ENCODE assay signal across 10 cellular contexts in the genomic region with DNA sequence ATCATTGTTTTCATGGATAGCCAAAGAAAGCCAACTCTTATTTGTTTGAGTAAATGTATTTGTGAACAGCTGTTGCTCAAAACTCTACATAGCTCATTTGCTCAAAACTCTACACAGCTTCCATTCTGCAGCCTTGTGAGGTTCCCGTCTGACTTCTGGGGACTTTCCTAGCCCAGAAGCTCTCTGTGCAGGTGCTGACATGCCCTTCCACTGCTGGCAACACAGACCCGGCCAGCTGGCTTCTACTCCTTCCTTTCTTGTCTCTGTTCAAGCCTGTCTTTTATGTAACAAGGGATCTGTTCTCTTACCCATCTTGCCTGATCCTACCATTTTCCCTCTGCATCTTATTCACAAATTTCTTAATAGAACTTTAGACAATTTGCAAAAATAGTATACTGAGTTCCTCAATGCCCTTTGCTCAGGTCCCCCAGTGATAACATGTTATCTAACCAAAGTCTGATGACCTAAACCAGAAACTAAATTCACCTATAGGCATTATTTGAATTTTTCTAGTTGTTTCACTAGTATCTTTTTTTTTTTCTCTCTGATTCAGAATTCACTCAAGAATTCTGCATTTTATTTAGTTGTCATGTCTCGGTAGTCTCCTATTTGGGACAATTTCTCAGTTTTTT.
A peak's percentile ranks its signal among the peaks of the same experiment; 100 is the strongest.
DNase-seq lines count a peak whose midpoint lies in the region; ATAC-seq, FAIRE-seq and TF ChIP-seq lines count a peak whose summit lies in the region.
"Had no signal": no experiment of that assay in that cellular context is flagged by ENCODE, and none has a peak within 500 bp of the region (broad histone marks: within the 10 kb centered on the region; RNA-seq: fewer than 3 reads in every experiment).

No MANE protein-coding gene starts in this region.

- no peaks in the 10 kb centered on the region for H3K4me1 ChIP-seq in mesendoderm (ENCODE audit: control insufficient read depth, low read depth, low read length)
- no peaks in the 10 kb centered on the region for H3K4me1 ChIP-seq in PC-9 (replicated peaks; ENCODE audit: insufficient read depth)

- no peak overlapping the region for H2BK5ac ChIP-seq in mesendoderm (ENCODE audit: low read length)

- H3K4me3 ChIP-seq in H7 (ENCODE audit: insufficient read depth, low read depth, low read length) (no peak overlapping the region), mesendoderm (ENCODE audit: low read length) (no peak overlapping the region), PC-9 (no peak overlapping the region), MG63 (no peak overlapping the region)

- H3K18ac ChIP-seq in mesendoderm (ENCODE audit: low read length): no peak overlapping the region

- H3K56ac ChIP-seq in mesendoderm (ENCODE audit: low read length): no peak overlapping the region

- CTCF ChIA-PET in PC-9 (lab: Charles Lee): no interaction called here

- no peaks in the 10 kb centered on the region for H3K9me2 ChIP-seq in PC-9 (ENCODE audit: insufficient read depth)

- POLR2A ChIA-PET in PC-9 (lab: Charles Lee; ENCODE audit: unreplicated experiment): no interaction called here

- FAIRE-seq in H54 (lab: Jason Lieb, UNC): no peak

- H3F3A ChIP-seq in PC-9 (ENCODE audit: insufficient read depth, low read depth): no peaks in the 10 kb centered on the region

- WGBS in mesendoderm (ENCODE audit: extremely low coverage, insufficient coverage, low lambda C conversion rate): no CpG with 5 or more reads among the region's 3 CpGs

- no peak for TF ChIP-seq CTCF in PC-9 (conservative IDR thresholded peaks at IDR 0.05)

- H3K27ac ChIP-seq in mesendoderm (ENCODE audit: low read depth, low read length): no peak overlapping the region
- H3K27ac ChIP-seq in PC-9: no peak overlapping the region

- H4K5ac ChIP-seq in mesendoderm (ENCODE audit: low read length): no peak overlapping the region

- H2AFZ ChIP-seq in PC-9: no peak overlapping the region

- TF ChIP-seq POLR2A in H54 (IDR thresholded peaks at IDR 0.05; ENCODE audit: low read depth, low read length): no peak

- no peak overlapping the region for H3K4ac ChIP-seq in mesendoderm (ENCODE audit: low read depth, low read length)

- no TSS peak for BruUV-seq in PC-9 (replicated peaks; lab: Mats Ljungman, UMichigan)

- H2BK120ac ChIP-seq in mesendoderm (ENCODE audit: low read depth, low read length): no peak overlapping the region

- H2AK5ac ChIP-seq in mesendoderm (ENCODE audit: low read length): no peak overlapping the region

- 0 out of 2 replicates have a peak, but pooled peaks cover 4% of the 10 kb centered on the region for H4K20me1 ChIP-seq in PC-9 (ENCODE audit: insufficient read depth)

- no peaks in the 10 kb centered on the region for H3K79me1 ChIP-seq in mesendoderm (ENCODE audit: low read length)

- H3K4me2 ChIP-seq in mesendoderm (ENCODE audit: low read length): no peak overlapping the region
- no peak overlapping the region for H3K4me2 ChIP-seq in PC-9

- H3K23ac ChIP-seq in mesendoderm (ENCODE audit: low read length): no peak overlapping the region

- intact Hi-C loops in PC-9 (cut with micrococcal nuclease; ENCODE audit: unreplicated experiment): no loop called here

- H3K27me3 ChIP-seq in H7 (ENCODE audit: control insufficient read depth, insufficient read depth, low read length) (no peaks in the 10 kb centered on the region), mesendoderm (ENCODE audit: insufficient read depth, low read length, poor library complexity) (no peaks in the 10 kb centered on the region), PC-9 (ENCODE audit: insufficient read depth, low read depth) (no peaks in the 10 kb centered on the region), MG63 (no peaks in the 10 kb centered on the region)

- H3K79me2 ChIP-seq in mesendoderm (ENCODE audit: control insufficient read depth, insufficient read depth, low read length) (no peaks in the 10 kb centered on the region), PC-9 (ENCODE audit: low read depth) (no peaks in the 10 kb centered on the region)

- H3K36me3 ChIP-seq in H7 (replicated peaks; ENCODE audit: control insufficient read depth, insufficient read depth, low read length) (no peaks in the 10 kb centered on the region), mesendoderm (ENCODE audit: control insufficient read depth, insufficient read depth, low read length) (no peaks in the 10 kb centered on the region), PC-9 (ENCODE audit: low read depth) (no peaks in the 10 kb centered on the region), MG63 (no peaks in the 10 kb centered on the region)

- peak overlapping the region; percentile 92 for H2BK15ac ChIP-seq in mesendoderm (replicated peaks; ENCODE audit: low read depth)

- DNase-seq in H7 (peak; percentile 4), mesendoderm (no peak), H54 (ENCODE audit: insufficient read length, low spot score) (no peak), PC-9 (no peak), MG63 (no peak)
- no peak for DNase-seq in activated CD4-positive, CD25-positive, alpha-beta regulatory T cell (lab: John Stamatoyannopoulos, UW)
- DNase-seq: NCI-H82, right cardiac atrium had no signal

- ATAC-seq in GM18870 (IDR thresholded peaks at IDR 0.05; ENCODE audit: unreplicated experiment) (peak; percentile 94), HG03457 (IDR thresholded peaks at IDR 0.05; ENCODE audit: unreplicated experiment) (peak; percentile 95)
- ATAC-seq: right cardiac atrium had no signal

- H3K9me3 ChIP-seq in PC-9 (ENCODE audit: insufficient read depth, low read depth): no peaks in the 10 kb centered on the region
- H3K9me3 ChIP-seq in MG63: no peaks in the 10 kb centered on the region

- H3K9ac ChIP-seq in mesendoderm (ENCODE audit: low read length): no peak overlapping the region

- no peak overlapping the region for H4K8ac ChIP-seq in mesendoderm (ENCODE audit: low read depth, low read length)
